ENCODE assay signal across 8 cellular contexts in genomic region chr16:1825381-1825863, GRCh38. TPM values are rescaled to one million over a fixed set of nuclear protein-coding genes. Genes with fewer than 3 reads are reported as not detected.
A peak's percentile ranks its signal among the peaks of the same experiment; 100 is the strongest.
DNase-seq lines count a peak whose midpoint lies in the region; ATAC-seq and TF ChIP-seq lines count a peak whose summit lies in the region.

No MANE protein-coding gene starts in this region.

- H3K4me3 ChIP-seq in GM12864 (ENCODE audit: low read depth, low read length) (peak overlapping the region; percentile 95), fibroblast of pulmonary artery (replicated peaks; ENCODE audit: low read depth, low read length) (peak overlapping the region; percentile 98), retinal pigment epithelial cell (ENCODE audit: low read length) (peak overlapping the region; percentile 57)

- peak overlapping the region; percentile 77 to 85 (median 81) for H3K4me3 Mint-ChIP-seq in T-cell

- no peaks in the 10 kb centered on the region for H3K27me3 Mint-ChIP-seq in T-cell

- CTCF ChIA-PET in T-cell (lab: Charles Lee), result no interaction called here

- DNase-seq in GM12864 (ENCODE audit: low read depth), result no peak
- DNase-seq in T-cell, result no peak
- DNase-seq in fibroblast of pulmonary artery (ENCODE audit: low read depth), result no peak
- DNase-seq in retinal pigment epithelial cell (ENCODE audit: low read depth), result no peak
- DNase-seq in activated gamma-delta T cell treated with Interleukin-2 at 50 U/mL for 16 hours, result no peak
- DNase-seq in NCI-H526 treated with DMSO at 0.1 percent for 48 hours (lab: John Stamatoyannopoulos, UW), result no peak
- no peak for DNase-seq in erythroblast (lab: John Stamatoyannopoulos, UW)
- no peak for DNase-seq in NCI-H2081 treated with DMSO at 0.1 percent for 48 hours (lab: John Stamatoyannopoulos, UW)

- peaks cover 28 to 50% (median 46%) of the 10 kb centered on the region in 3 donors for H3K4me1 Mint-ChIP-seq in T-cell

- TF ChIP-seq CTCF in GM12864 (IDR thresholded peaks at IDR 0.05; ENCODE audit: low read depth, low read length, missing control alignments) (no peak), fibroblast of pulmonary artery (IDR thresholded peaks at IDR 0.05; ENCODE audit: low read length, missing control alignments) (no peak), retinal pigment epithelial cell (conservative IDR thresholded peaks at IDR 0.05; ENCODE audit: low read depth, low read length) (no peak)

- H3K9me3 Mint-ChIP-seq in T-cell, result no peaks in the 10 kb centered on the region

- H3K36me3 Mint-ChIP-seq in T-cell, result no peaks in the 10 kb centered on the region

- no peak for ATAC-seq in T-cell (replicated peaks in 1 of 4)

- POLR2A ChIA-PET in T-cell (lab: Charles Lee), result no interaction called here

- peak overlapping the region; percentile 87 to 90 for H3K27ac Mint-ChIP-seq in T-cell

- no peak for TF ChIP-seq POLR2A in erythroblast (IDR thresholded peaks at IDR 0.05; ENCODE audit: low read length)

RNA-seq across cellular contexts. Expression of gene HAGH, which starts 1.2 kb away (rescaled TPM):
- 100 to 1,000 TPM in 1 of 5 donors, 10 to 100 TPM in 4; 37.6 to 102 (median 70.7) TPM for total RNA-seq in T-cell

RNA-seq across cellular contexts. Expression of gene FAHD1, which starts 1.6 kb away (rescaled TPM):
- total RNA-seq in T-cell, result 10 to 100 TPM in 3 of 5 donors, 1 to 10 TPM in 2; 6.2 to 15.3 (median 11.2) TPM

RNA-seq across cellular contexts. Expression of gene IGFALS, which starts 31.9 kb away (rescaled TPM):
- 1 to 10 TPM in 2 of 5 donors, under 1 TPM in 3; 0.50 to 1.9 (median 0.88) TPM for total RNA-seq in T-cell

RNA-seq across cellular contexts. Expression of gene NUBP2, which starts 42.7 kb away (rescaled TPM):
- total RNA-seq in T-cell, result 10 to 100 TPM; 41.2 to 77.0 (median 74.3) TPM

RNA-seq across cellular contexts. Expression of gene SPSB3, which starts 43.1 kb away (rescaled TPM):
- total RNA-seq in T-cell, result 100 to 1,000 TPM in 3 of 5 donors, 10 to 100 TPM in 2; 67.3 to 162 (median 139) TPM
